9 cellular contexts compared by ENCODE assay signal in the genomic region with DNA sequence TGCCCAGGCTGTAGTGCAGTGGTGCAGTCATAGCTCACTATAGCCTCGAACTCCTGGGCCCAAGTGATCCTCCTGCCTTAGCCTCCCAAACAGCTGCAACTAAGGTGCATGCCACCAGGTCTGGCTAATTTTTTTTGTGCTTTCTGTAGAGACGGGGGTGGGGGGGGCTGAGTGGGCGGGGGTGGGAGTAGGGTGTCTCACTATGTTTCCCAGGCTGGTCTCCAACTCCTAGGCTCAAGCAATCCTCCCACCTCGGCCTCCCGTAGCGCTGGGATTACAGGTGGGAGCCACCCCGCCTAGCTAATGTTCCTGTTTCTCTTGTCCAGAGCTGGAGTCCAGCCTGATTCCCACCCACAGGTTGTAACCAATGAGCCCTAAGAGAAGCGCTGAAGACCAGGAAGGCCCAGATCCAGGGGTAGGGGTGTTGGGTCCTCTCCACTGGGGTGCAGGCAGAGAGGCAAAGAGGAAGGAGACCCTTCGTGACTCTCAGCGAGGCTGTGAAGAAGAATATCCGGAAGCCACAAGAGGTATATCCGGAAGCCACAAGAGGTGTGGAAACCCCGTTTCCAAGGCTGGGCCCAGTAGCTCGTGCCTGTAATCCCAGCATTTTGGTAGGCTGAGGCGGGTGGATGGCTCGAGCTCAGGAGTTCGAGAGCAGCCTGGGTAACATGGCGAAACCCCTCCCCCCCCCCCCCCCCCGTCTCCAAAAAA. TPM values are rescaled to one million over a fixed set of nuclear protein-coding genes. Genes with fewer than 3 reads are reported as not detected.
DNase-seq lines count a peak whose midpoint lies in the region; TF ChIP-seq lines count a peak whose summit lies in the region.
"Had no signal": no experiment of that assay in that cellular context is flagged by ENCODE, and none has a peak within 500 bp of the region (broad histone marks: within the 10 kb centered on the region; RNA-seq: fewer than 3 reads in every experiment).

No MANE protein-coding gene starts in this region.

- H3K27me3 ChIP-seq in GM06990 (replicated peaks; ENCODE audit: control insufficient read depth, insufficient read depth, low read length) = no peaks in the 10 kb centered on the region
- H3K27me3 ChIP-seq in MM.1S (replicated peaks; ENCODE audit: insufficient read depth, low read length) = no peaks in the 10 kb centered on the region
- H3K27me3 ChIP-seq in neuron (ENCODE audit: insufficient read depth, low read length) = no peaks in the 10 kb centered on the region

- peak overlapping the region; percentile 78 for H3K4me2 ChIP-seq in MM.1S (ENCODE audit: low read depth, low read length)

- peaks cover 24% of the 10 kb centered on the region for H3K4me1 Mint-ChIP-seq in activated CD4-positive, alpha-beta memory T cell treated with anti-CD3 and anti-CD28 coated beads for 36 hours (ENCODE audit: low read depth)

- no peaks in the 10 kb centered on the region for H4K20me1 ChIP-seq in MM.1S (ENCODE audit: insufficient read depth, low read length)

- peak overlapping the region; percentile 65; the same call in 1 of the 2 replicates for H3K9ac ChIP-seq in MM.1S (ENCODE audit: low read length)

- no peak overlapping the region for H3K27ac ChIP-seq in MM.1S (ENCODE audit: low read length)
- H3K27ac ChIP-seq in epithelial cell of prostate = peak overlapping the region; percentile 48

- no peaks in the 10 kb centered on the region for H3K9me3 Mint-ChIP-seq in activated CD4-positive, alpha-beta memory T cell treated with anti-CD3 and anti-CD28 coated beads for 36 hours

- H3K4me3 Mint-ChIP-seq in activated CD4-positive, alpha-beta memory T cell treated with anti-CD3 and anti-CD28 coated beads for 36 hours = peak overlapping the region; percentile 74

- peaks cover 8% of the 10 kb centered on the region; the same call in 1 of the 2 replicates for H3K79me2 ChIP-seq in MM.1S (ENCODE audit: low read length)

- H3K9me3 ChIP-seq in MM.1S (replicated peaks; ENCODE audit: insufficient read depth, low read length) (no peaks in the 10 kb centered on the region), neuron (ENCODE audit: low read length) (no peaks in the 10 kb centered on the region)

- peak overlapping the region; percentile 82 for H3K27ac Mint-ChIP-seq in activated CD4-positive, alpha-beta memory T cell treated with anti-CD3 and anti-CD28 coated beads for 36 hours

- H3F3A ChIP-seq in MM.1S (ENCODE audit: insufficient read depth, low read length) = no peaks in the 10 kb centered on the region; the same call in 1 of the 2 replicates

- peak; percentile 50 for DNase-seq in GM06990 (ENCODE audit: extremely low read depth, insufficient read length)
- peak; percentile 31 for DNase-seq in MM.1S
- DNase-seq in activated CD4-positive, alpha-beta memory T cell treated with anti-CD3 and anti-CD28 coated beads for 36 hours = peak; percentile 74
- DNase-seq in epithelial cell of prostate (ENCODE audit: low read depth, low spot score) = no peak
- DNase-seq in GM03348 (ENCODE audit: low spot score) = no peak
- DNase-seq in RKO (ENCODE audit: low spot score) = no peak
- no peak for DNase-seq in kidney tubule cell (ENCODE audit: low spot score)

- H3K4me1 ChIP-seq in MM.1S (ENCODE audit: low read length) (peaks cover 8% of the 10 kb centered on the region), neuron (ENCODE audit: insufficient read depth, low read length) (peaks cover 10% of the 10 kb centered on the region)

- H3K9me2 ChIP-seq in MM.1S (replicated peaks; ENCODE audit: insufficient read depth, low read length) = no peaks in the 10 kb centered on the region

- peak overlapping the region; percentile 66 for H3K4me3 ChIP-seq in GM06990 (replicated peaks; ENCODE audit: low read depth, low read length)
- peak overlapping the region; percentile 85 for H3K4me3 ChIP-seq in MM.1S (ENCODE audit: low read length)
- H3K4me3 ChIP-seq in neuron (ENCODE audit: low read length) = peak overlapping the region; percentile 47

- peaks cover 10% of the 10 kb centered on the region for H3K36me3 Mint-ChIP-seq in activated CD4-positive, alpha-beta memory T cell treated with anti-CD3 and anti-CD28 coated beads for 36 hours

- H3K36me3 ChIP-seq in GM06990 (ENCODE audit: control insufficient read depth, insufficient read depth, low read length) (peaks cover 6% of the 10 kb centered on the region), MM.1S (replicated peaks; ENCODE audit: insufficient read depth, low read length) (no peaks in the 10 kb centered on the region), neuron (ENCODE audit: insufficient read depth, low read length) (peaks cover 22% of the 10 kb centered on the region)

- TF ChIP-seq CTCF in GM06990 (IDR thresholded peaks at IDR 0.05; ENCODE audit: insufficient read depth, low read length, poor library complexity, severe bottlenecking) = no peak
- no peak for TF ChIP-seq CTCF in MM.1S (IDR thresholded peaks at IDR 0.05; ENCODE audit: low read length)

- intact Hi-C loops in activated CD4-positive, alpha-beta memory T cell treated with anti-CD3 and anti-CD28 coated beads for 36 hours (cut with micrococcal nuclease) = no loop called here

- CTCF ChIA-PET in activated CD4-positive, alpha-beta memory T cell treated with anti-CD3 and anti-CD28 coated beads for 36 hours (lab: Charles Lee) = interaction anchor here (0.7 to 2.7 kb wide), 8 partner anchors 28 to 425 kb away, joined by 3 to 9 read pairs (median 4); a partner anchor contains a TSS

- POLR2A ChIA-PET in activated CD4-positive, alpha-beta memory T cell treated with anti-CD3 and anti-CD28 coated beads for 36 hours (lab: Charles Lee) = interaction anchor here (1.2 to 4.1 kb wide), 2 partner anchors 25 to 32 kb away, joined by 4 to 19 read pairs; a partner anchor contains a TSS

- H3K27me3 Mint-ChIP-seq in activated CD4-positive, alpha-beta memory T cell treated with anti-CD3 and anti-CD28 coated beads for 36 hours = no peaks in the 10 kb centered on the region

- H2AFZ ChIP-seq in MM.1S (ENCODE audit: low read length) = peak overlapping the region; percentile 96
- H2AFZ ChIP-seq in neuron (ENCODE audit: low read depth, low read length) = peak overlapping the region; percentile 73

RNA-seq across cellular contexts. Expression of a gene that starts 0.8 kb away (rescaled TPM):
- 10 to 100 TPM; 86.9 to 90.1 TPM for total RNA-seq in activated CD4-positive, alpha-beta memory T cell treated with anti-CD3 and anti-CD28 coated beads for 36 hours

RNA-seq across cellular contexts. Expression of a gene that starts 10.0 kb away (rescaled TPM):
- total RNA-seq in activated CD4-positive, alpha-beta memory T cell treated with anti-CD3 and anti-CD28 coated beads for 36 hours = not detected
- total RNA-seq: NCI-H460 had no signal

RNA-seq across cellular contexts. Expression of a gene that starts 31.7 kb away (rescaled TPM):
- 10 to 100 TPM; 43.4 to 43.6 TPM for total RNA-seq in activated CD4-positive, alpha-beta memory T cell treated with anti-CD3 and anti-CD28 coated beads for 36 hours

RNA-seq across cellular contexts. Expression of a gene that starts 32.1 kb away (rescaled TPM):
- 100 to 1,000 TPM in 1 of 2 experiments, 10 to 100 TPM in 1; 95.4 to 105 TPM for total RNA-seq in activated CD4-positive, alpha-beta memory T cell treated with anti-CD3 and anti-CD28 coated beads for 36 hours

RNA-seq across cellular contexts. Expression of a gene that starts 44.0 kb away (rescaled TPM):
- total RNA-seq in activated CD4-positive, alpha-beta memory T cell treated with anti-CD3 and anti-CD28 coated beads for 36 hours = 1 to 10 TPM in 1 of 2 experiments, under 1 TPM in 1; 0.63 to 1.1 TPM

Comparison
In these comparisons a context has a peak if more than half of its experiments do, and no peak if none do; other contexts are left out.
1. DNase-seq: peak in GM06990 (single experiment), MM.1S (single experiment) and activated CD4-positive, alpha-beta memory T cell treated with anti-CD3 and anti-CD28 coated beads for 36 hours (single experiment); none in epithelial cell of prostate (single experiment), GM03348 (single experiment), RKO (single experiment) and kidney tubule cell (single experiment).
2. Peak in every context shown above with its lines, with median percentiles within 50 percentile points of each other: H3K4me3 ChIP-seq.